8 cellular contexts compared by ENCODE assay signal in the genomic region with DNA sequence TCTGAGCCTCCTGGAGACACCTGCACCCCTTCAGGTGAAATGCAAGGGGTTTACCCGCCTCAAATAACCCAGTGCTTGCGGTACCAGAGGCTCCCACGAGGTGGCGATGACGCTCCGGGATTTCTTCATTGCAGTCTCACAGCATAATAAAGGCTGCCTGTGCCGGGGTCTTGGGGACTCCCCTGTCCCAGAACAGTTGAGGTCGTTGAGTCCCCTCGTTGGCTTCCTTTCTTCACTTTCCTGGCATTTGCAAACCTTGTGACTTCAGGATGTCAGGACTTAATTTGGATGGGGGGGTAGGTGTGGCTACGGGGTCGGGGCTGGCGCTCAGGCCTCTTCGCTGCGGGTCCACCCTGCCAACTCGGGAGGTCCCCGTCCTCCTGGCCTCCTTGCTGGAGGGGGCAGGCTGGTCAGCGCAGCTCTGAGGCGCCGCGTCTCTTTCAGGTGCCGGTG. TPM values are rescaled to one million over a fixed set of nuclear protein-coding genes. Genes with fewer than 3 reads are reported as not detected.
DNase-seq lines count a peak whose midpoint lies in the region; ATAC-seq and TF ChIP-seq lines count a peak whose summit lies in the region.

No MANE protein-coding gene starts in this region.

- POLR2A ChIA-PET in naive thymus-derived CD4-positive, alpha-beta T cell (lab: Charles Lee) = interaction anchor here (0.9 kb wide), 1 partner anchor 43 kb away, joined by 3 read pairs; a partner anchor contains a TSS

- no peaks in the 10 kb centered on the region for H4K20me1 ChIP-seq in GM23338 (replicated peaks; ENCODE audit: insufficient read depth)
- no peaks in the 10 kb centered on the region for H4K20me1 ChIP-seq in OCI-LY1 (ENCODE audit: insufficient read depth, low read length)

- H3K36me3 Mint-ChIP-seq in GM23338 (ENCODE audit: low read depth) = peaks cover under 1% of the 10 kb centered on the region; the same call in 1 of the 3 replicates
- no peaks in the 10 kb centered on the region for H3K36me3 Mint-ChIP-seq in naive thymus-derived CD4-positive, alpha-beta T cell
- H3K36me3 Mint-ChIP-seq in stimulated activated effector memory CD8-positive, alpha-beta T cell treated with anti-CD3 and anti-CD28 coated beads, Interleukin-12 subunit alpha, Interleukin-12 subunit beta, amount 100 ng/mL, for 72 hours = peaks cover 4% of the 10 kb centered on the region

- H3K36me3 ChIP-seq in GM23338 (ENCODE audit: insufficient read depth) (no peaks in the 10 kb centered on the region), OCI-LY1 (ENCODE audit: insufficient read depth, low read length) (no peaks in the 10 kb centered on the region)
- no peaks in the 10 kb centered on the region for H3K36me3 ChIP-seq in naive thymus-derived CD4-positive, alpha-beta T cell (ENCODE audit: control insufficient read depth in 2 of 3, insufficient read depth in 3 of 3, low read length in 3 of 3)

- H3K79me2 ChIP-seq in GM23338 (replicated peaks; ENCODE audit: insufficient read depth) (no peaks in the 10 kb centered on the region), OCI-LY1 (ENCODE audit: insufficient read depth, low read length) (no peaks in the 10 kb centered on the region)

- H3K4me2 ChIP-seq in GM23338 (no peak overlapping the region), OCI-LY1 (ENCODE audit: low read length) (no peak overlapping the region)

- no peaks in the 10 kb centered on the region for H3K9me2 ChIP-seq in GM23338 (ENCODE audit: insufficient read depth)
- H3K9me2 ChIP-seq in OCI-LY1 (ENCODE audit: low read depth, low read length) = no peaks in the 10 kb centered on the region

- intact Hi-C loops in naive thymus-derived CD4-positive, alpha-beta T cell (cut with micrococcal nuclease) = loop anchor here (1.0 to 10.0 kb wide), 4 partner anchors 34 to 372 kb away; a partner anchor contains a TSS

- TF ChIP-seq CTCF in AG09309 (IDR thresholded peaks at IDR 0.05; ENCODE audit: control insufficient read depth, insufficient read depth, low read depth, low read length, missing control alignments) (peak; percentile 92), GM23338 (conservative IDR thresholded peaks at IDR 0.05; ENCODE audit: low read depth in 2 of 2) (peak; percentile 93 to 95), OCI-LY1 (IDR thresholded peaks at IDR 0.05; ENCODE audit: low read length) (peak; percentile 92), epithelial cell of esophagus (IDR thresholded peaks at IDR 0.05; ENCODE audit: insufficient read depth, low read depth, low read length, missing control alignments) (peak; percentile 95)

- no peak overlapping the region for H2AFZ ChIP-seq in GM23338
- no peak overlapping the region for H2AFZ ChIP-seq in OCI-LY1 (ENCODE audit: low read length)

- H3F3A ChIP-seq in GM23338 (replicated peaks; ENCODE audit: low read depth) = peaks cover 3% of the 10 kb centered on the region
- no peaks in the 10 kb centered on the region for H3F3A ChIP-seq in OCI-LY1 (ENCODE audit: insufficient read depth, low read length)

- H3K4me1 ChIP-seq in GM23338 (ENCODE audit: insufficient read depth) (peaks cover 8% of the 10 kb centered on the region; the same call in 1 of the 2 replicates), OCI-LY1 (ENCODE audit: insufficient read depth, low read length, severe bottlenecking) (peaks cover 6% of the 10 kb centered on the region)
- H3K4me1 ChIP-seq in naive thymus-derived CD4-positive, alpha-beta T cell (ENCODE audit: control insufficient read depth in 2 of 2, insufficient read depth in 2 of 2, low read length in 2 of 2) = peaks cover 5 to 13% of the 10 kb centered on the region in 2 donors

- peaks cover 17% of the 10 kb centered on the region for H3K27me3 Mint-ChIP-seq in GM23338 (ENCODE audit: insufficient read depth, low read depth, poor library complexity)
- H3K27me3 Mint-ChIP-seq in naive thymus-derived CD4-positive, alpha-beta T cell = peaks cover 0 to 21% (median 5%) of the 10 kb centered on the region in 5 donors

- H3K27ac ChIP-seq in GM23338 (ENCODE audit: low read depth) (no peak overlapping the region), OCI-LY1 (ENCODE audit: low read depth, low read length, poor library complexity, severe bottlenecking) (no peak overlapping the region)
- no peak overlapping the region for H3K27ac ChIP-seq in naive thymus-derived CD4-positive, alpha-beta T cell (ENCODE audit: low read depth, low read length)

- CTCF ChIA-PET in naive thymus-derived CD4-positive, alpha-beta T cell (lab: Charles Lee) = interaction anchor here (0.7 to 7.8 kb wide), 11 partner anchors 9 to 80 kb away, joined by 3 to 108 read pairs (median 4); no protein-coding TSS in a partner anchor

- peaks cover 15% of the 10 kb centered on the region for H3K4me1 Mint-ChIP-seq in GM23338
- H3K4me1 Mint-ChIP-seq in naive thymus-derived CD4-positive, alpha-beta T cell = peaks cover 4 to 16% (median 9%) of the 10 kb centered on the region in 7 donors
- peaks cover 11% of the 10 kb centered on the region for H3K4me1 Mint-ChIP-seq in stimulated activated effector memory CD8-positive, alpha-beta T cell treated with anti-CD3 and anti-CD28 coated beads, Interleukin-12 subunit alpha, Interleukin-12 subunit beta, amount 100 ng/mL, for 72 hours

- no peak overlapping the region for H3K9ac ChIP-seq in OCI-LY1 (ENCODE audit: low read length)

- DNase-seq in AG09309 (ENCODE audit: low read depth) (no peak), GM23338 (ENCODE audit: low spot score) (peak; percentile 93), activated T-cell treated with anti-CD3 and anti-CD28 coated beads for 1 hour (ENCODE audit: low read depth) (peak; percentile 82), epithelial cell of esophagus (ENCODE audit: low read depth) (peak; percentile 70)
- DNase-seq in naive thymus-derived CD4-positive, alpha-beta T cell = peak; percentile 73 to 90 (median 83)
- DNase-seq in stimulated activated effector memory CD8-positive, alpha-beta T cell treated with anti-CD3 and anti-CD28 coated beads, Interleukin-12 subunit alpha, Interleukin-12 subunit beta, amount 100 ng/mL, for 72 hours (ENCODE audit: low spot score in 2 of 2) = peak; percentile 85 to 94

- H3K4me3 ChIP-seq in AG09309 (ENCODE audit: control insufficient read depth, low read depth, low read length) (no peak overlapping the region), GM23338 (no peak overlapping the region), OCI-LY1 (ENCODE audit: low read depth, low read length, poor library complexity, severe bottlenecking) (no peak overlapping the region), epithelial cell of esophagus (ENCODE audit: low read length) (no peak overlapping the region)
- H3K4me3 ChIP-seq in naive thymus-derived CD4-positive, alpha-beta T cell (ENCODE audit: low read length) = no peak overlapping the region

- no peaks in the 10 kb centered on the region for H3K9me3 ChIP-seq in OCI-LY1 (ENCODE audit: low read length)
- no peaks in the 10 kb centered on the region for H3K9me3 ChIP-seq in naive thymus-derived CD4-positive, alpha-beta T cell (ENCODE audit: control insufficient read depth in 2 of 3, low read length in 3 of 3)

- ATAC-seq in GM23338 (peak; percentile 35), GM18511 (IDR thresholded peaks at IDR 0.05; ENCODE audit: unreplicated experiment) (no peak)
- peak; percentile 53 for ATAC-seq in naive thymus-derived CD4-positive, alpha-beta T cell
- ATAC-seq in stimulated activated effector memory CD8-positive, alpha-beta T cell treated with anti-CD3 and anti-CD28 coated beads, Interleukin-12 subunit alpha, Interleukin-12 subunit beta, amount 100 ng/mL, for 72 hours = peak; percentile 53

- no peaks in the 10 kb centered on the region for H3K9me3 Mint-ChIP-seq in GM23338
- no peaks in the 10 kb centered on the region for H3K9me3 Mint-ChIP-seq in naive thymus-derived CD4-positive, alpha-beta T cell
- H3K9me3 Mint-ChIP-seq in stimulated activated effector memory CD8-positive, alpha-beta T cell treated with anti-CD3 and anti-CD28 coated beads, Interleukin-12 subunit alpha, Interleukin-12 subunit beta, amount 100 ng/mL, for 72 hours = no peaks in the 10 kb centered on the region

- H3K27ac Mint-ChIP-seq in GM23338 = no peak overlapping the region
- H3K27ac Mint-ChIP-seq in naive thymus-derived CD4-positive, alpha-beta T cell = peak overlapping the region in 3 of 9 donors; percentile 51 to 70 (median 65)
- no peak overlapping the region for H3K27ac Mint-ChIP-seq in stimulated activated effector memory CD8-positive, alpha-beta T cell treated with anti-CD3 and anti-CD28 coated beads, Interleukin-12 subunit alpha, Interleukin-12 subunit beta, amount 100 ng/mL, for 72 hours

- H3K4me3 Mint-ChIP-seq in GM23338 = no peak overlapping the region
- H3K4me3 Mint-ChIP-seq in naive thymus-derived CD4-positive, alpha-beta T cell = peak overlapping the region in 7 of 10 donors; percentile 45 to 67 (median 62)
- H3K4me3 Mint-ChIP-seq in stimulated activated effector memory CD8-positive, alpha-beta T cell treated with anti-CD3 and anti-CD28 coated beads, Interleukin-12 subunit alpha, Interleukin-12 subunit beta, amount 100 ng/mL, for 72 hours = no peak overlapping the region

- H3K27me3 ChIP-seq in GM23338 (ENCODE audit: insufficient read depth) = peaks cover 12% of the 10 kb centered on the region; the same call in 1 of the 2 replicates
- H3K27me3 ChIP-seq in OCI-LY1 (ENCODE audit: insufficient read depth, low read length) = no peaks in the 10 kb centered on the region
- H3K27me3 ChIP-seq in naive thymus-derived CD4-positive, alpha-beta T cell (ENCODE audit: control insufficient read depth in 2 of 2, insufficient read depth in 2 of 2, low read length in 2 of 2) = no peaks in the 10 kb centered on the region

RNA-seq across cellular contexts. Expression of a gene that starts 1.3 kb away (rescaled TPM):
- total RNA-seq in GM23338 (2014; rRNA removed; shearing (Covaris generic)) = not detected in 2 replicates
- polyA plus RNA-seq in GM23338 (2016; fragmentation: Nextera tagmentation; extraction: Ambion mirVana) = not detected in 2 replicates
- total RNA-seq in naive thymus-derived CD4-positive, alpha-beta T cell = 1 to 10 TPM in 1 of 5 experiments, under 1 TPM in 1, not detected in 3; 0.24 to 1.2 TPM
- not detected for polyA plus RNA-seq in naive thymus-derived CD4-positive, alpha-beta T cell

RNA-seq across cellular contexts. Expression of a gene that starts 12.4 kb away (rescaled TPM):
- 0.28 and 3.0 TPM in 2 replicates for total RNA-seq in GM23338 (2014; rRNA removed; shearing (Covaris generic))
- 0.68 and 1.3 TPM in 2 replicates for polyA plus RNA-seq in GM23338 (2016; fragmentation: Nextera tagmentation; extraction: Ambion mirVana)
- total RNA-seq in naive thymus-derived CD4-positive, alpha-beta T cell = 1 to 10 TPM in 1 of 5 experiments, not detected in 4; 1.8 TPM
- polyA plus RNA-seq in naive thymus-derived CD4-positive, alpha-beta T cell = not detected

RNA-seq across cellular contexts. Expression of a gene that starts 37.6 kb away (rescaled TPM):
- 32.6 and 67.6 TPM in 2 replicates for total RNA-seq in GM23338 (2014; rRNA removed; shearing (Covaris generic))
- polyA plus RNA-seq in GM23338 (2016; fragmentation: Nextera tagmentation; extraction: Ambion mirVana) = 2.3 and 2.8 TPM in 2 replicates
- total RNA-seq in naive thymus-derived CD4-positive, alpha-beta T cell = 1 to 10 TPM in 1 of 5 experiments, under 1 TPM in 2, not detected in 2; 0.34 to 1.1 (median 0.69) TPM
- polyA plus RNA-seq in naive thymus-derived CD4-positive, alpha-beta T cell = not detected

RNA-seq across cellular contexts. Expression of a gene that starts 43.3 kb away (rescaled TPM):
- 132 and 153 TPM in 2 replicates for total RNA-seq in GM23338 (2014; rRNA removed; shearing (Covaris generic))
- polyA plus RNA-seq in GM23338 (2016; fragmentation: Nextera tagmentation; extraction: Ambion mirVana) = 138 and 140 TPM in 2 replicates
- total RNA-seq in naive thymus-derived CD4-positive, alpha-beta T cell = 100 to 1,000 TPM; 225 to 442 (median 282) TPM
- 100 to 1,000 TPM; 443 to 527 TPM for polyA plus RNA-seq in naive thymus-derived CD4-positive, alpha-beta T cell

Comparison
In these comparisons a context has a peak if more than half of its experiments do, and no peak if none do; other contexts are left out.
1. H3K4me3 Mint-ChIP-seq: peak in naive thymus-derived CD4-positive, alpha-beta T cell (7 of 10); none in GM23338 (single experiment) and stimulated activated effector memory CD8-positive, alpha-beta T cell treated with anti-CD3 and anti-CD28 coated beads, Interleukin-12 subunit alpha, Interleukin-12 subunit beta, amount 100 ng/mL, for 72 hours (single experiment).
2. RNA of a gene that starts 37.6 kb away (total RNA-seq): 32.6 to 67.6 TPM in GM23338; 0.34 to 1.1 TPM in naive thymus-derived CD4-positive, alpha-beta T cell; every median in the first group is over 10 times any median in the second.
3. Peak in every context shown above with its lines, with median percentiles within 50 percentile points of each other: CTCF ChIP-seq.